Comparison of ENCODE assay signal across 9 cellular contexts in genomic region chr5:76691470-76692273, GRCh38. TPM values are rescaled to one million over a fixed set of nuclear protein-coding genes. Genes with fewer than 3 reads are reported as not detected.
DNase-seq lines count a peak whose midpoint lies in the region; ATAC-seq, FAIRE-seq and TF ChIP-seq lines count a peak whose summit lies in the region.
"Had no signal": no experiment of that assay in that cellular context is flagged by ENCODE, and none has a peak within 500 bp of the region (broad histone marks: within the 10 kb centered on the region; RNA-seq: fewer than 3 reads in every experiment).

No MANE protein-coding gene starts in this region.

- no peaks in the 10 kb centered on the region for H3K79me2 ChIP-seq in HepG2 (ENCODE audit: insufficient read depth, low read length)

- DNase-seq in HepG2 (ENCODE audit: low spot score) (no peak), ascending aorta (ENCODE audit: low spot score in 2 of 2) (no peak), kidney glomerular epithelial cell (lab: John Stamatoyannopoulos, UW) (peak; percentile 60), middle frontal gyrus (ENCODE audit: extremely low spot score, low spot score) (no peak), NCI-H2171 treated with DMSO at 0.1 percent for 48 hours (lab: John Stamatoyannopoulos, UW) (no peak), GF-D8 (lab: John Stamatoyannopoulos, UW) (no peak), AG08395 (ENCODE audit: low spot score) (no peak)
- DNase-seq: MM.1S had no signal

- POLR2A ChIA-PET in HepG2 (lab: Yijun Ruan, JAX): interaction anchor here (0.6 kb wide), 1 partner anchor 86 kb away, joined by 3 read pairs; no protein-coding TSS in a partner anchor

- H3K9ac ChIP-seq in liver (ENCODE audit: low read depth in 1 of 2, low read length in 2 of 2): no peak overlapping the region
- H3K9ac ChIP-seq in HepG2 (ENCODE audit: insufficient read depth, low read depth, low read length): no peak overlapping the region

- H3K4me1 ChIP-seq in liver (ENCODE audit: control insufficient read depth in 4 of 4, insufficient read depth in 4 of 4, low read length in 3 of 4) (no peaks in the 10 kb centered on the region), HepG2 (ENCODE audit: insufficient read depth, low read length) (peaks cover 10% of the 10 kb centered on the region), ascending aorta (peaks cover 0 to 18% of the 10 kb centered on the region in 2 donors)

- H3K4me3 ChIP-seq in liver (ENCODE audit: low read depth in 1 of 3, low read length in 3 of 3) (no peak overlapping the region), HepG2 (replicated peaks in 1 of 3; ENCODE audit: insufficient read depth in 1 of 3, low read depth in 2 of 3, low read length in 3 of 3) (no peak overlapping the region), ascending aorta (no peak overlapping the region)

- H3K27me3 ChIP-seq in liver (ENCODE audit: control insufficient read depth in 4 of 4, insufficient read depth in 4 of 4, low read length in 3 of 4) (no peaks in the 10 kb centered on the region), HepG2 (ENCODE audit: control insufficient read depth in 1 of 2, insufficient read depth in 2 of 2, low read length in 2 of 2) (no peaks in the 10 kb centered on the region), ascending aorta (no peaks in the 10 kb centered on the region)

- in situ Hi-C loops in HepG2 (cut with HindIII; ENCODE audit: extremely low pct_ligation_motif_present, low pct_unique_long_range_greater_than_20kb): no loop called here

- peak overlapping the region; percentile 17 to 28 for H3K27ac ChIP-seq in liver (ENCODE audit: low read depth in 1 of 2, low read length in 2 of 2)
- no peak overlapping the region for H3K27ac ChIP-seq in HepG2 (ENCODE audit: extremely low read length, insufficient read depth, low read length)
- H3K27ac ChIP-seq in ascending aorta: peak overlapping the region; percentile 53 to 55

- TF ChIP-seq CTCF in liver (IDR thresholded peaks at IDR 0.05; ENCODE audit: low read depth, low read length, missing input control): no peak
- TF ChIP-seq CTCF in HepG2 (CRISPR knock-in tag; IDR thresholded peaks at IDR 0.05): no peak
- no peak for TF ChIP-seq CTCF in ascending aorta (IDR thresholded peaks at IDR 0.05)

- ATAC-seq in HepG2: no peak

- CTCF ChIA-PET in HepG2 (lab: Yijun Ruan, JAX; ENCODE audit: low intra/inter-chr PET ratio, low total read pairs): no interaction called here

- TF ChIP-seq EP300 in HepG2 (IDR thresholded peaks at IDR 0.05; ENCODE audit: low read depth in 2 of 2, low read length in 2 of 2) (no peak), HepG2 (CRISPR knock-in tag; IDR thresholded peaks at IDR 0.05; ENCODE audit: borderline replicate concordance) (no peak)

- intact Hi-C loops in HepG2 (cut with micrococcal nuclease; ENCODE audit: unreplicated experiment): no loop called here
- intact Hi-C loops in ascending aorta (cut with DNase I): no loop called here

- 71% methylated on average over 5 of the region's 5 CpGs for WGBS in liver
- WGBS in HepG2 (ENCODE audit: low lambda C conversion rate): 91% methylated on average over 5 of the region's 5 CpGs

- FAIRE-seq in HepG2 (lab: Jason Lieb, UNC): no peak

- TF ChIP-seq RAD21 in liver (IDR thresholded peaks at IDR 0.05) (no peak), HepG2 (CRISPR knock-in tag; IDR thresholded peaks at IDR 0.05) (no peak)

- H2AFZ ChIP-seq in HepG2 (ENCODE audit: low read length): no peak overlapping the region

- no peak for TF ChIP-seq POLR2A in HepG2 (IDR thresholded peaks at IDR 0.05; ENCODE audit: insufficient read depth in 1 of 2, low read depth in 2 of 2, low read length in 2 of 2)

- H4K20me1 ChIP-seq in HepG2 (ENCODE audit: insufficient read depth, low read length): no peaks in the 10 kb centered on the region

- H3K36me3 ChIP-seq in liver (ENCODE audit: control insufficient read depth in 4 of 4, insufficient read depth in 3 of 4, low read depth in 1 of 4, low read length in 3 of 4) (peaks cover 6 to 48% (median 32%) of the 10 kb centered on the region in 4 donors), HepG2 (replicated peaks in 1 of 2; ENCODE audit: control insufficient read depth in 1 of 2, insufficient read depth in 2 of 2, low read length in 2 of 2) (peaks cover 2 to 20% of the 10 kb centered on the region in 2 experiments; a peak in 4 of 5 replicates), ascending aorta (no peaks in the 10 kb centered on the region)

- H3K4me2 ChIP-seq in HepG2 (ENCODE audit: low read depth, low read length): no peak overlapping the region

- BruUV-seq in HepG2 (replicated peaks; lab: Mats Ljungman, UMichigan): no TSS peak

- H3K9me3 ChIP-seq in liver (ENCODE audit: control insufficient read depth in 4 of 4, low read length in 3 of 4) (no peaks in the 10 kb centered on the region), HepG2 (ENCODE audit: low read length) (no peaks in the 10 kb centered on the region), ascending aorta (no peaks in the 10 kb centered on the region)

TF ChIP-seq in liver, 16 proteins besides CTCF, POLR2A, EP300 and RAD21 (continues in another document):
- TF ChIP-seq FOXA2 (IDR thresholded peaks at IDR 0.05) (no peak), NR2F2 (IDR thresholded peaks at IDR 0.05) (peak; percentile 85), HNF4A (conservative IDR thresholded peaks at IDR 0.05) (no peak), YY1 (IDR thresholded peaks at IDR 0.05) (no peak), FOXA1 (IDR thresholded peaks at IDR 0.05) (no peak)
- TF ChIP-seq, protein P1, sequence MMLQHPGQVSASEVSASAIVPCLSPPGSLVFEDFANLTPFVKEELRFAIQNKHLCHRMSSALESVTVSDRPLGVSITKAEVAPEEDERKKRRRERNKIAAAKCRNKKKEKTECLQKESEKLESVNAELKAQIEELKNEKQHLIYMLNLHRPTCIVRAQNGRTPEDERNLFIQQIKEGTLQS (IDR thresholded peaks at IDR 0.05): no peak

TF ChIP-seq in HepG2, 621 proteins besides CTCF, POLR2A, EP300 and RAD21:
- TF ChIP-seq HOXA7 (CRISPR knock-in tag; IDR thresholded peaks at IDR 0.05) (no peak), TARDBP (CRISPR knock-in tag; IDR thresholded peaks at IDR 0.05) (no peak), ZBTB1 (CRISPR knock-in tag; IDR thresholded peaks at IDR 0.05; ENCODE audit: borderline replicate concordance) (no peak), SRY (CRISPR knock-in tag; IDR thresholded peaks at IDR 0.05) (no peak)

RNA-seq across cellular contexts. Expression of gene F2R, which starts 24.3 kb away (rescaled TPM):
- total RNA-seq in liver (10 to 100 TPM in 1 of 2 donors, 1 to 10 TPM in 1; 9.0 to 18.7 TPM), HepG2 (2016; rRNA removed; fragmentation: Illumina TruSeq; extraction: Trizol) (4.6 and 8.3 TPM in 2 replicates), ascending aorta (131 TPM)
- polyA plus RNA-seq in liver (10 to 100 TPM in 1 of 2 donors, 1 to 10 TPM in 1; 5.9 to 10.0 TPM), HepG2 (2011; rRNA removed) (12.3 and 13.6 TPM in 2 replicates)
- 0.40 and 0.97 TPM in 2 replicates for total RNA-seq in HepG2 (2016; cell fraction: cytosol; rRNA removed; fragmentation: Illumina TruSeq; extraction: Trizol; ENCODE audit: low read depth)
- 5.0 and 8.5 TPM in 2 replicates for total RNA-seq in HepG2 (2016; cell fraction: insoluble cytoplasmic fraction; rRNA removed; fragmentation: Illumina TruSeq; extraction: Trizol)
- 3.6 and 3.7 TPM in 2 replicates for total RNA-seq in HepG2 (2016; cell fraction: membrane; rRNA removed; fragmentation: Illumina TruSeq; extraction: Trizol)
- 9.1 and 9.6 TPM in 2 replicates for total RNA-seq in HepG2 (2016; cell fraction: nucleus; rRNA removed; fragmentation: Illumina TruSeq; extraction: Trizol)
- polyA plus RNA-seq in HepG2 (2011; cell fraction: cytosol; rRNA removed): 10.7 and 16.3 TPM in 2 replicates
- 2.4 and 3.8 TPM in 2 replicates for polyA plus RNA-seq in HepG2 (2011; cell fraction: nucleus; rRNA removed)
- 5.7 and 5.9 TPM in 2 replicates for polyA plus RNA-seq in HepG2 (2012)
- polyA plus RNA-seq in HepG2 (2016; cell fraction: cytosol; fragmentation: Illumina TruSeq; extraction: Trizol; ENCODE audit: low read depth): 0.66 and 0.90 TPM in 2 replicates
- 5.5 and 5.8 TPM in 2 replicates for polyA plus RNA-seq in HepG2 (2016; cell fraction: insoluble cytoplasmic fraction; fragmentation: Illumina TruSeq; extraction: Trizol; ENCODE audit: low read depth)
- polyA plus RNA-seq in HepG2 (2016; cell fraction: membrane; fragmentation: Illumina TruSeq; extraction: Trizol; ENCODE audit: low read depth): 1.6 and 2.1 TPM in 2 replicates
- polyA plus RNA-seq in HepG2 (2016; cell fraction: nucleus; fragmentation: Illumina TruSeq; extraction: Trizol; ENCODE audit: insufficient read depth, low read depth): 10.9 and 12.9 TPM in 2 replicates
- 1.3 and 28.5 TPM in 2 replicates for polyA minus RNA-seq in HepG2 (2011; rRNA and poly(A)+ RNA removed; ENCODE audit: low replicate concordance)
- polyA minus RNA-seq in HepG2 (2011; cell fraction: cytosol; rRNA and poly(A)+ RNA removed): 8.1 and 10.8 TPM in 2 replicates
- polyA minus RNA-seq in HepG2 (2011; cell fraction: nucleus; rRNA and poly(A)+ RNA removed): 4.8 and 6.0 TPM in 2 replicates
